10 cellular contexts compared by ENCODE assay signal in the genomic region with DNA sequence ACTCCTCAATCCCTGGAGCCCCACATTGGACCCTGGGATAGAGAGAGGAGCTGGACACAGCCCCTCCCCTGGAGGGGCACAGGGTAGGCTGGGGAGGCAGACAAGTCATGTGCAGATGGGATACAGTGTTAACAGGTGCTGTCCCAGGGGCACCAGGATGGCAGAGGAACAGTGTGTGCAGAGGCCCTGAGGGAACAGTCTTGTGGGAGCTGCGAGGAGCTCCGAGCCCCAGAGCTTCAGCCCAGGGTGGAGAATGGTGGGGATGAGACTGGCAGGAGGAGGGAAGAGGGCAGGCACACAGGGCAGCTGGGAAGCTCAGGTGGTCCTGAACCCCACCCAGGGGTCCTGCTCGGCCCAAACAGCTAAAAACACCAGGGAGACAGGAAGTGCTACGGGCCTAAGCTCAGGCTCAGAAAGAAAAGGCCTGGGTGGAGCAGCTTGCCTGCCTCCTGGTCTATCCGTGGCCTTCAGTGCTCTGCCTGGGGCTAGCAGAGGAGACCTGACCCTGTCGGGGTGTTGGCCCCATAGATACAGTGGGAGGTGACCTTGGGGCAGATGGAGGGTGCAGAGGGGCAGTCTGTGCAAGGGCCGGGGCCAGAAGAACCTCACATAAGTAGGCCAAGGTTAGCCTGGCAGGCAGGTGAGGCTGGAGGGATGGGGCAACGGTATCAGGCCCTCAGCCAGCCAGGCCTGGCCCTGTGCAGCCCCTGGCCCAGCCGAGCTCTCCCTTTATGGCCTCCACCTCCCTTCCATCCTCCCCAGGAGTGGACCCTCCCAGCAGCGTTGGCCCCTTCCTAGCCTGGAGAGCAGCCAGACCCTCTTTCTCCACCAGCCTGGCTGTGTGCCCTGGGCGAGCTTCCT. TPM values are rescaled to one million over a fixed set of nuclear protein-coding genes. Genes with fewer than 3 reads are reported as not detected.
DNase-seq lines count a peak whose midpoint lies in the region; ATAC-seq and TF ChIP-seq lines count a peak whose summit lies in the region.
"Had no signal": no experiment of that assay in that cellular context is flagged by ENCODE, and none has a peak within 500 bp of the region (broad histone marks: within the 10 kb centered on the region; RNA-seq: fewer than 3 reads in every experiment).

No MANE protein-coding gene starts in this region.

- H3K36me3 Mint-ChIP-seq in activated CD8-positive, alpha-beta memory T cell treated with anti-CD3 and anti-CD28 coated beads, Interleukin-2, amount 10 ng/mL, durations not matched to agents 7 days and 5 days, result no peaks in the 10 kb centered on the region
- H3K36me3 Mint-ChIP-seq in chondrocyte (ENCODE audit: low read depth), result peaks cover 2% of the 10 kb centered on the region

- peak overlapping the region; percentile 60 for H3K9ac ChIP-seq in mucosa of stomach (ENCODE audit: low read length)

- H3K4me1 ChIP-seq in mucosa of stomach (ENCODE audit: control insufficient read depth, insufficient read depth, low read length), result peaks cover 74% of the 10 kb centered on the region
- H3K4me1 ChIP-seq in upper lobe of left lung, result peaks cover 12 to 15% (median 13%) of the 10 kb centered on the region in 4 donors

- H3K36me3 ChIP-seq in mucosa of stomach (ENCODE audit: control insufficient read depth, insufficient read depth, low read length), result peaks cover 8% of the 10 kb centered on the region
- H3K36me3 ChIP-seq in upper lobe of left lung, result no peaks in the 10 kb centered on the region

- CTCF ChIA-PET in activated CD8-positive, alpha-beta memory T cell treated with anti-CD3 and anti-CD28 coated beads, Interleukin-2, amount 10 ng/mL, durations not matched to agents 7 days and 5 days (lab: Charles Lee), result interaction anchor here (0.7 to 4.7 kb wide), 8 partner anchors 9 to 164 kb away, joined by 3 to 51 read pairs (median 4); no protein-coding TSS in a partner anchor

- H3K4me3 Mint-ChIP-seq in activated CD8-positive, alpha-beta memory T cell treated with anti-CD3 and anti-CD28 coated beads, Interleukin-2, amount 10 ng/mL, durations not matched to agents 7 days and 5 days, result peak overlapping the region; percentile 65
- H3K4me3 Mint-ChIP-seq in chondrocyte (ENCODE audit: unreplicated experiment), result no peak overlapping the region

- TF ChIP-seq CTCF in chondrocyte (IDR thresholded peaks at IDR 0.05), result no peak
- no peak for TF ChIP-seq CTCF in upper lobe of left lung (IDR thresholded peaks at IDR 0.05)

- peaks cover 2% of the 10 kb centered on the region for H3K9me3 Mint-ChIP-seq in activated CD8-positive, alpha-beta memory T cell treated with anti-CD3 and anti-CD28 coated beads, Interleukin-2, amount 10 ng/mL, durations not matched to agents 7 days and 5 days (ENCODE audit: low read depth)
- peaks cover 10% of the 10 kb centered on the region for H3K9me3 Mint-ChIP-seq in chondrocyte (ENCODE audit: low read depth)

- H3K4me3 ChIP-seq in mucosa of stomach (ENCODE audit: low read length), result no peak overlapping the region
- H3K4me3 ChIP-seq in upper lobe of left lung, result no peak overlapping the region

- TF ChIP-seq EP300 in upper lobe of left lung (IDR thresholded peaks at IDR 0.05), result no peak

- H3K27me3 ChIP-seq in mucosa of stomach (ENCODE audit: control insufficient read depth, insufficient read depth, low read length) (no peaks in the 10 kb centered on the region), upper lobe of left lung (no peaks in the 10 kb centered on the region)

- ATAC-seq in activated CD8-positive, alpha-beta memory T cell treated with anti-CD3 and anti-CD28 coated beads, Interleukin-2, amount 10 ng/mL, durations not matched to agents 7 days and 5 days, result peak; percentile 17
- ATAC-seq in upper lobe of left lung (ENCODE audit: low FRiP score in 2 of 2) (peak; percentile 4 to 31), GM18870 (IDR thresholded peaks at IDR 0.05; ENCODE audit: unreplicated experiment) (no peak)

- no peak for TF ChIP-seq POLR2A in upper lobe of left lung (IDR thresholded peaks at IDR 0.05)

- WGBS in upper lobe of left lung, 2 donors, result 64 to 76% methylated on average over 8 to 11 of the region's 11 CpGs

- no peak for DNase-seq in activated CD8-positive, alpha-beta memory T cell treated with anti-CD3 and anti-CD28 coated beads, Interleukin-2, amount 10 ng/mL, durations not matched to agents 7 days and 5 days
- no peak for DNase-seq in activated CD8-positive, alpha-beta memory T cell treated with anti-CD3 and anti-CD28 coated beads, Interleukin-2, amount 50 U/mL, for 48 hours
- DNase-seq in chondrocyte (ENCODE audit: low spot score) (peak; percentile 62), upper lobe of left lung (peak in 1 of 2 donors; percentile 20), NOMO-1 treated with DMSO at 0.1 percent for 48 hours (lab: John Stamatoyannopoulos, UW; ENCODE audit: unreplicated experiment) (no peak), AG08396 (ENCODE audit: low spot score) (no peak)

- H3K27me3 Mint-ChIP-seq in activated CD8-positive, alpha-beta memory T cell treated with anti-CD3 and anti-CD28 coated beads, Interleukin-2, amount 10 ng/mL, durations not matched to agents 7 days and 5 days, result peaks cover 9% of the 10 kb centered on the region
- no peaks in the 10 kb centered on the region for H3K27me3 Mint-ChIP-seq in chondrocyte (ENCODE audit: low read depth)

- no peaks in the 10 kb centered on the region for H3K9me3 ChIP-seq in mucosa of stomach (ENCODE audit: control insufficient read depth, low read length)
- H3K9me3 ChIP-seq in upper lobe of left lung, result no peaks in the 10 kb centered on the region

- H3K27ac Mint-ChIP-seq in activated CD8-positive, alpha-beta memory T cell treated with anti-CD3 and anti-CD28 coated beads, Interleukin-2, amount 10 ng/mL, durations not matched to agents 7 days and 5 days, result peak overlapping the region; percentile 96
- H3K27ac Mint-ChIP-seq in chondrocyte (ENCODE audit: unreplicated experiment), result peak overlapping the region; percentile 49

- H3K4me1 Mint-ChIP-seq in activated CD8-positive, alpha-beta memory T cell treated with anti-CD3 and anti-CD28 coated beads, Interleukin-2, amount 10 ng/mL, durations not matched to agents 7 days and 5 days, result peaks cover 19% of the 10 kb centered on the region
- H3K4me1 Mint-ChIP-seq in chondrocyte (ENCODE audit: low read depth), result peaks cover 3% of the 10 kb centered on the region

- H3K27ac ChIP-seq in upper lobe of left lung, result peak overlapping the region in 3 of 4 donors; percentile 55 to 69 (median 62)

RNA-seq across cellular contexts. Expression of gene CAPN5, which starts 15.4 kb away (rescaled TPM):
- total RNA-seq in activated CD8-positive, alpha-beta memory T cell treated with anti-CD3 and anti-CD28 coated beads, Interleukin-2, amount 10 ng/mL, durations not matched to agents 7 days and 5 days, result under 1 TPM; 0.20 to 0.28 TPM
- total RNA-seq in chondrocyte (11.9 to 16.7 TPM (median 13.6 TPM) in 3 replicates), upper lobe of left lung (1 to 10 TPM; 2.6 to 8.4 (median 4.4) TPM)

RNA-seq across cellular contexts. Expression of gene OMP, which starts 20.4 kb away (rescaled TPM):
- not detected for total RNA-seq in activated CD8-positive, alpha-beta memory T cell treated with anti-CD3 and anti-CD28 coated beads, Interleukin-2, amount 10 ng/mL, durations not matched to agents 7 days and 5 days
- not detected in 3 replicates for total RNA-seq in chondrocyte
- 1 to 10 TPM in 1 of 6 donors, under 1 TPM in 1, not detected in 4; 0.77 to 5.2 TPM for total RNA-seq in upper lobe of left lung
- total RNA-seq: dermis microvascular lymphatic vessel endothelial cell, H4 had no signal

RNA-seq across cellular contexts. Expression of gene MYO7A, which starts 45.8 kb away (rescaled TPM):
- under 1 TPM; 0.23 to 0.28 TPM for total RNA-seq in activated CD8-positive, alpha-beta memory T cell treated with anti-CD3 and anti-CD28 coated beads, Interleukin-2, amount 10 ng/mL, durations not matched to agents 7 days and 5 days
- total RNA-seq in chondrocyte, result not detected in 3 replicates
- 10 to 100 TPM in 1 of 6 donors, 1 to 10 TPM in 5; 2.4 to 27.2 (median 6.2) TPM for total RNA-seq in upper lobe of left lung

RNA-seq across cellular contexts. Expression of gene B3GNT6, which starts 48.0 kb away (rescaled TPM):
- not detected for total RNA-seq in activated CD8-positive, alpha-beta memory T cell treated with anti-CD3 and anti-CD28 coated beads, Interleukin-2, amount 10 ng/mL, durations not matched to agents 7 days and 5 days
- total RNA-seq in chondrocyte, result not detected in 3 replicates
- total RNA-seq in upper lobe of left lung, result under 1 TPM in 2 of 6 donors, not detected in 4; 0.10 to 0.61 TPM
- total RNA-seq: dermis microvascular lymphatic vessel endothelial cell, H4 had no signal
